22 cellular contexts compared by ENCODE assay signal in genomic region chr9:29437515-29437914, GRCh38.
"Had no signal": no experiment of that assay in that cellular context is flagged by ENCODE, and none has a peak within 500 bp of the region (broad histone marks: within the 10 kb centered on the region; RNA-seq: fewer than 3 reads in every experiment).

No MANE protein-coding gene starts in this region.

- H2AFZ ChIP-seq: neural progenitor cell, parathyroid adenoma had no signal

- H3K9me3 Mint-ChIP-seq: neural progenitor cell; stimulated activated memory B cell treated with anti-CD40 and anti-IgM and Interleukin-4, amounts not matched to agents 10 μg/mL and 1 μg/mL and 100 μg/mL, for 72 hours had no signal

- H3K27ac Mint-ChIP-seq: naive thymus-derived CD4-positive, alpha-beta T cell; neural progenitor cell; stimulated activated memory B cell treated with anti-CD40 and anti-IgM and Interleukin-4, amounts not matched to agents 10 μg/mL and 1 μg/mL and 100 μg/mL, for 72 hours; stimulated activated naive CD8-positive, alpha-beta T cell treated with anti-CD3 and anti-CD28 coated beads, Interleukin-15, Interleukin-2, amounts not matched to agents 100 ng/mL and 50 ng/mL, for 24 hours had no signal

- H3K9ac ChIP-seq: neural progenitor cell, parathyroid adenoma had no signal

- DNase-seq: effector memory CD4-positive, alpha-beta T cell; heart right ventricle; hypothalamus; islet precursor cell; left colon; mammary epithelial cell; naive thymus-derived CD4-positive, alpha-beta T cell; nucleus accumbens; retina; right lobe of liver; stimulated activated CD4-positive, alpha-beta T cell treated with anti-CD3 and anti-CD28 coated beads, Interleukin-15, amount 100 ng/mL, for 24 hours; stimulated activated CD4-positive, alpha-beta T cell treated with anti-CD3 and anti-CD28 coated beads, Interleukin-1b, Interleukin-23, amount 100 ng/mL, for 48 hours; stimulated activated CD4-positive, alpha-beta T cell treated with anti-CD3 and anti-CD28 coated beads, Interleukin-4, amount 100 ng/mL, for 24 hours; tibial artery; upper lobe of left lung; uterus had no signal

- H3K27ac ChIP-seq: heart right ventricle, neural progenitor cell, parathyroid adenoma, prostate gland, right lobe of liver, tibial artery, upper lobe of left lung, uterus had no signal

- H3K27me3 ChIP-seq: heart right ventricle, neural progenitor cell, right lobe of liver, tibial artery, upper lobe of left lung, uterus had no signal

- H3K4me1 Mint-ChIP-seq: naive thymus-derived CD4-positive, alpha-beta T cell; neural progenitor cell; stimulated activated memory B cell treated with anti-CD40 and anti-IgM and Interleukin-4, amounts not matched to agents 10 μg/mL and 1 μg/mL and 100 μg/mL, for 72 hours had no signal

- H3K9me3 ChIP-seq: prostate gland, right lobe of liver, tibial artery, upper lobe of left lung, uterus had no signal

- H3K4me2 ChIP-seq: neural progenitor cell had no signal

- H3K36me3 Mint-ChIP-seq: naive thymus-derived CD4-positive, alpha-beta T cell; neural progenitor cell; stimulated activated memory B cell treated with anti-CD40 and anti-IgM and Interleukin-4, amounts not matched to agents 10 μg/mL and 1 μg/mL and 100 μg/mL, for 72 hours had no signal

- H3K4me3 ChIP-seq: heart right ventricle, neural progenitor cell, prostate gland, right lobe of liver, tibial artery, upper lobe of left lung, uterus had no signal

- H3K79me2 ChIP-seq: parathyroid adenoma had no signal

- ATAC-seq: esophagus mucosa; heart right ventricle; left colon; naive thymus-derived CD4-positive, alpha-beta T cell; right lobe of liver; stimulated activated memory B cell treated with anti-CD40 and anti-IgM and Interleukin-4, amounts not matched to agents 10 μg/mL and 1 μg/mL and 100 μg/mL, for 72 hours had no signal

- H3K27me3 Mint-ChIP-seq: naive thymus-derived CD4-positive, alpha-beta T cell; stimulated activated memory B cell treated with anti-CD40 and anti-IgM and Interleukin-4, amounts not matched to agents 10 μg/mL and 1 μg/mL and 100 μg/mL, for 72 hours; stimulated activated naive CD8-positive, alpha-beta T cell treated with anti-CD3 and anti-CD28 coated beads, Interleukin-15, Interleukin-2, amounts not matched to agents 100 ng/mL and 50 ng/mL, for 24 hours had no signal

- H3K36me3 ChIP-seq: heart right ventricle, neural progenitor cell, prostate gland, right lobe of liver, tibial artery, upper lobe of left lung, uterus had no signal

- H3K4me1 ChIP-seq: heart right ventricle, parathyroid adenoma, prostate gland, right lobe of liver, tibial artery, upper lobe of left lung, uterus had no signal

- H3K4me3 Mint-ChIP-seq: naive thymus-derived CD4-positive, alpha-beta T cell; neural progenitor cell; stimulated activated memory B cell treated with anti-CD40 and anti-IgM and Interleukin-4, amounts not matched to agents 10 μg/mL and 1 μg/mL and 100 μg/mL, for 72 hours; stimulated activated naive CD8-positive, alpha-beta T cell treated with anti-CD3 and anti-CD28 coated beads, Interleukin-15, Interleukin-2, amounts not matched to agents 100 ng/mL and 50 ng/mL, for 24 hours had no signal
